Comparison of ENCODE assay signal across 8 cellular contexts in genomic region chr10:60236869-60237524, GRCh38.
DNase-seq lines count a peak whose midpoint lies in the region; ATAC-seq and TF ChIP-seq lines count a peak whose summit lies in the region.

No MANE protein-coding gene starts in this region.

- H3K27ac ChIP-seq in sigmoid colon = peak overlapping the region in 1 of 4 donors; percentile 51

- 47 to 70% methylated on average over 9 of the region's 9 CpGs for WGBS in sigmoid colon, 2 donors

- TF ChIP-seq POLR2A in sigmoid colon (IDR thresholded peaks at IDR 0.05) = no peak

- peaks cover 0 to 25% (median 16%) of the 10 kb centered on the region in 4 donors for H3K4me1 ChIP-seq in sigmoid colon

- no peaks in the 10 kb centered on the region for H3K27me3 ChIP-seq in sigmoid colon

- intact Hi-C loops in sigmoid colon (cut with DNase I) = no loop called here

- no peaks in the 10 kb centered on the region for H3K9me3 ChIP-seq in sigmoid colon

- ATAC-seq in GM18873 (IDR thresholded peaks at IDR 0.05; ENCODE audit: low FRiP score, unreplicated experiment) (peak; percentile 98), HG03045 (IDR thresholded peaks at IDR 0.05; ENCODE audit: unreplicated experiment) (peak; percentile 97), SK-N-SH treated with all-trans-retinoic acid at 6 μM for 48 hours (peak; percentile 53)

- DNase-seq in Ammon's horn (ENCODE audit: low spot score) (peak; percentile 78), fibroblast of peridontal ligament (ENCODE audit: extremely low read depth) (peak; percentile 91), sigmoid colon (peak; percentile 74), activated gamma-delta T cell treated with Interleukin-2 at 50 U/mL for 16 hours (no peak), H4 (ENCODE audit: low spot score) (no peak)

- no peak overlapping the region for H3K4me3 ChIP-seq in sigmoid colon

- no peaks in the 10 kb centered on the region for H3K36me3 ChIP-seq in sigmoid colon

- no peak for TF ChIP-seq EP300 in sigmoid colon (IDR thresholded peaks at IDR 0.05)

- TF ChIP-seq CTCF in sigmoid colon (IDR thresholded peaks at IDR 0.05) = no peak

TF ChIP-seq in SK-N-SH treated with all-trans-retinoic acid at 6 μM for 48 hours, 23 proteins besides CTCF, POLR2A, EP300 and RAD21:
- TF ChIP-seq ZFP30 (CRISPR knock-in tag; IDR thresholded peaks at IDR 0.05) (no peak), GLIS3 (CRISPR knock-in tag; IDR thresholded peaks at IDR 0.05) (no peak)

Comparison
In these comparisons a context has a peak if more than half of its experiments do, and no peak if none do; other contexts are left out.
1. DNase-seq: peak in Ammon's horn (single experiment), fibroblast of peridontal ligament (single experiment) and sigmoid colon (single experiment); none in activated gamma-delta T cell treated with Interleukin-2 at 50 U/mL for 16 hours (single experiment) and H4 (single experiment).
2. Peak in every context shown above with its lines, with median percentiles within 50 percentile points of each other: ATAC-seq.